ENCODE assay signal across 8 cellular contexts in the genomic region with DNA sequence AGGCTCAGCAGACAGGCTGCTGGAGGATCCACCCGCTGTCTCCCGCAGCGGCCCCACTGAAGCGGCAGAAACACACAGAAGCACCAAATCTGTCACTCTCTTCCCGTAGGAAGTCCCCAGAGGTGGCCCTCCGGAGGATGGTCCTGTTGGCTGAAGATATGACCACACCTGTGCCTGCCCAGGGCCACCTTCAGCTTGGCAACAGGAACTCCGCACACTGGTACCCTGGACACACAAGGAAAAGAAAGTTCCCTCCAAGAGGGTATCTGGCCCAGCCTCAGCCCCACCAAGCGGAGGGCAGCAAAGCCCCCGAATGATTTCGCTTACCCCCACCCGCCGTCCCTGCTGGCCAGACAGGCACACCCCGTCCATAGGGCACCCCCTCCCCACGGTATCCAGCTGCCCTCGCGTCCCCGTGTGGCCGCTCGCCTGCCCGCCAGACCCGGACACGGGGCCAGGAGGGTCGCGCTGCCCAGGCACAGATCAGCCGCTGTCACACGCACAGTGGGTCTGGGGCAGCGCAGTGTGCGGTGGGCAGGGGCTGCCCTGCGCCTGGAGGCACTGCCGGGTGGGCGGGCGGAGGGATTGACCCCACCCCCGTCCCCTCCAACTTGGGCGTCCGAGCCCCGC. TPM values are rescaled to one million over a fixed set of nuclear protein-coding genes. Genes with fewer than 3 reads are reported as not detected.
DNase-seq lines count a peak whose midpoint lies in the region; ATAC-seq lines count a peak whose summit lies in the region.

No MANE protein-coding gene starts in this region.

- H3K4me3 ChIP-seq in iPS-11a (ENCODE audit: low read depth, low read length) (peak overlapping the region; percentile 45), subcutaneous abdominal adipose tissue (ENCODE audit: low read depth in 1 of 5, low read length in 5 of 5) (peak overlapping the region in 4 of 5 donors; percentile 22 to 70 (median 36))

- peaks cover 2 to 17% (median 15%) of the 10 kb centered on the region in 5 donors for H3K4me1 ChIP-seq in subcutaneous abdominal adipose tissue (ENCODE audit: control insufficient read depth in 5 of 5, insufficient read depth in 5 of 5, low read length in 5 of 5)

- H3K27me3 ChIP-seq in subcutaneous abdominal adipose tissue (ENCODE audit: control insufficient read depth in 5 of 5, insufficient read depth in 4 of 5, low read length in 5 of 5), result peaks cover 0 to 4% (median 0%) of the 10 kb centered on the region in 5 donors

- H3K27me3 Mint-ChIP-seq in activated naive CD4-positive, alpha-beta T cell treated with anti-CD3 and anti-CD28 coated beads, Interleukin-2, amount 50 U/mL, for 24 hours, result no peaks in the 10 kb centered on the region
- H3K27me3 Mint-ChIP-seq in activated T-cell treated with anti-CD3 and anti-CD28 coated beads, Interleukin-2, amount 50 U/mL, for 72 hours (ENCODE audit: low read depth), result no peaks in the 10 kb centered on the region

- no peaks in the 10 kb centered on the region for H3K4me1 Mint-ChIP-seq in activated naive CD4-positive, alpha-beta T cell treated with anti-CD3 and anti-CD28 coated beads, Interleukin-2, amount 50 U/mL, for 24 hours
- H3K4me1 Mint-ChIP-seq in activated T-cell treated with anti-CD3 and anti-CD28 coated beads, Interleukin-2, amount 50 U/mL, for 72 hours (ENCODE audit: low read depth), result no peaks in the 10 kb centered on the region

- peak overlapping the region; percentile 62 for H3K4me3 Mint-ChIP-seq in activated naive CD4-positive, alpha-beta T cell treated with anti-CD3 and anti-CD28 coated beads, Interleukin-2, amount 50 U/mL, for 24 hours
- H3K4me3 Mint-ChIP-seq in activated T-cell treated with anti-CD3 and anti-CD28 coated beads, Interleukin-2, amount 50 U/mL, for 72 hours, result peak overlapping the region; percentile 77 to 78

- H3K9me3 ChIP-seq in subcutaneous abdominal adipose tissue (ENCODE audit: control insufficient read depth in 5 of 5, low read length in 5 of 5), result no peaks in the 10 kb centered on the region

- no peak for DNase-seq in activated naive CD4-positive, alpha-beta T cell (lab: John Stamatoyannopoulos, UW)
- no peak for DNase-seq in activated T-cell treated with anti-CD3 and anti-CD28 coated beads, Interleukin-2, amount 50 U/mL, for 72 hours
- no peak for DNase-seq in NCI-H446 (lab: John Stamatoyannopoulos, UW)

- H3K27ac ChIP-seq in subcutaneous abdominal adipose tissue (ENCODE audit: low read depth, low read length), result no peak overlapping the region

- peak overlapping the region; percentile 23 for H3K27ac Mint-ChIP-seq in activated naive CD4-positive, alpha-beta T cell treated with anti-CD3 and anti-CD28 coated beads, Interleukin-2, amount 50 U/mL, for 24 hours
- H3K27ac Mint-ChIP-seq in activated T-cell treated with anti-CD3 and anti-CD28 coated beads, Interleukin-2, amount 50 U/mL, for 72 hours, result no peak overlapping the region

- ATAC-seq in activated T-cell treated with anti-CD3 and anti-CD28 coated beads, Interleukin-2, amount 50 U/mL, for 72 hours (replicated peaks in 1 of 2), result no peak
- ATAC-seq in HG03439 (IDR thresholded peaks at IDR 0.05; ENCODE audit: unreplicated experiment) (no peak), HG02610 (IDR thresholded peaks at IDR 0.05; ENCODE audit: unreplicated experiment) (no peak)

- peak overlapping the region in 1 of 5 donors; percentile 62 for H3K9ac ChIP-seq in subcutaneous abdominal adipose tissue (ENCODE audit: low read length in 5 of 5)

- no peaks in the 10 kb centered on the region for H3K9me3 Mint-ChIP-seq in activated naive CD4-positive, alpha-beta T cell treated with anti-CD3 and anti-CD28 coated beads, Interleukin-2, amount 50 U/mL, for 24 hours
- H3K9me3 Mint-ChIP-seq in activated T-cell treated with anti-CD3 and anti-CD28 coated beads, Interleukin-2, amount 50 U/mL, for 72 hours, result no peaks in the 10 kb centered on the region

- no peaks in the 10 kb centered on the region for H3K36me3 Mint-ChIP-seq in activated naive CD4-positive, alpha-beta T cell treated with anti-CD3 and anti-CD28 coated beads, Interleukin-2, amount 50 U/mL, for 24 hours
- no peaks in the 10 kb centered on the region for H3K36me3 Mint-ChIP-seq in activated T-cell treated with anti-CD3 and anti-CD28 coated beads, Interleukin-2, amount 50 U/mL, for 72 hours (ENCODE audit: insufficient read depth in 2 of 2)

- H3K36me3 ChIP-seq in subcutaneous abdominal adipose tissue (ENCODE audit: control insufficient read depth in 5 of 5, insufficient read depth in 5 of 5, low read length in 5 of 5), result peaks cover 0 to 3% (median 0%) of the 10 kb centered on the region in 5 donors

RNA-seq across cellular contexts. Expression of a gene that starts 7.0 kb away (rescaled TPM):
- total RNA-seq in activated T-cell treated with anti-CD3 and anti-CD28 coated beads, Interleukin-2, amount 50 U/mL, for 72 hours, result 10 to 100 TPM; 13.5 to 14.2 TPM

RNA-seq across cellular contexts. Expression of a gene that starts 7.2 kb away (rescaled TPM):
- 1 to 10 TPM; 3.1 to 5.5 TPM for total RNA-seq in activated T-cell treated with anti-CD3 and anti-CD28 coated beads, Interleukin-2, amount 50 U/mL, for 72 hours

RNA-seq across cellular contexts. Expression of a gene that starts 8.5 kb away (rescaled TPM):
- total RNA-seq in activated T-cell treated with anti-CD3 and anti-CD28 coated beads, Interleukin-2, amount 50 U/mL, for 72 hours, result 10 to 100 TPM; 29.7 to 31.0 TPM

RNA-seq across cellular contexts. Expression of a gene that starts 30.4 kb away (rescaled TPM):
- total RNA-seq in activated T-cell treated with anti-CD3 and anti-CD28 coated beads, Interleukin-2, amount 50 U/mL, for 72 hours, result 1 to 10 TPM; 1.2 to 3.1 TPM

RNA-seq across cellular contexts. Expression of a gene that starts 32.4 kb away (rescaled TPM):
- total RNA-seq in activated T-cell treated with anti-CD3 and anti-CD28 coated beads, Interleukin-2, amount 50 U/mL, for 72 hours, result 10 to 100 TPM; 28.8 to 40.1 TPM
